20 cellular contexts compared by ENCODE assay signal in the genomic region with DNA sequence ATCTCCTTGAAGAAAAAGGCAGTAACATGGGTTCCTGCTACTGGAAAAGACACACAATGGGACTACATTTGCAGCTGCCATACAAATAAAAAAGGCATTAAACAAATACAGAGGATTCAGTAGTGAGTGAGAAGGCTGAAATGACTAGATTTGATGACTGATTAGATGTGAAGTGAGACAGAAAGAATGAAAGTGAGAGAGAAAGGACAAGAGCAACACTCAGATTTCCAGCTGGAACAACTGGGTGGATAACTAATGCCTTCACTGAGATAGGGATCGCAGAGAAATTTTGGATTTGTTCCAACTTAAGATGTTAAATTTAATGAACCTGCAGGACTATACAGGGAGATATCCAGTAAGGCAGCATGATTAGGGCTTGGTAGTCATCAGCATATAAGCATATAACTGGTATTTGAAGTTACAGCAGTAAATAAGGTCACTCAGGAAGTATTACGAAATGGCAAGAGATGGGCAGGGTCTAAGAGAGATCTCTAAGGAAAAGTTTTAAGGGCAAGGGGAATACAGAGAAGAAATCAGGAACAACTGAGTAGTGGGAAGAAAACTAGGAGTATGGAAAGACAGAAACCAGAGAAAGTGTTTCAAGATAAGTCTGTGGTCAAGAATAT. TPM values are rescaled to one million over a fixed set of nuclear protein-coding genes. Genes with fewer than 3 reads are reported as not detected.
DNase-seq lines count a peak whose midpoint lies in the region; FAIRE-seq and TF ChIP-seq lines count a peak whose summit lies in the region.
"Had no signal": no experiment of that assay in that cellular context is flagged by ENCODE, and none has a peak within 500 bp of the region (broad histone marks: within the 10 kb centered on the region; RNA-seq: fewer than 3 reads in every experiment).

No MANE protein-coding gene starts in this region.

- H3K27ac Mint-ChIP-seq in nephron progenitor cell = peak overlapping the region; percentile 8
- H3K27ac Mint-ChIP-seq in chondrocyte (ENCODE audit: unreplicated experiment) = no peak overlapping the region

- H3K4me1 Mint-ChIP-seq in nephron progenitor cell = peaks cover 15% of the 10 kb centered on the region
- H3K4me1 Mint-ChIP-seq in chondrocyte (ENCODE audit: low read depth) = peaks cover 36% of the 10 kb centered on the region

- peaks cover 12% of the 10 kb centered on the region for H3K36me3 Mint-ChIP-seq in nephron progenitor cell (ENCODE audit: low read depth)
- peaks cover 3% of the 10 kb centered on the region for H3K36me3 Mint-ChIP-seq in chondrocyte (ENCODE audit: low read depth)

- H3K27ac ChIP-seq in BLaER1 treated with 17β-estradiol and CSF1 and Interleukin-3, amounts not matched to agents 10 nM and 100 nM = no peak overlapping the region
- H3K27ac ChIP-seq in tibial artery = no peak overlapping the region
- H3K27ac ChIP-seq: HL-60, spleen had no signal

- peaks cover 35 to 70% (median 55%) of the 10 kb centered on the region in 10 experiments for H3K4me1 ChIP-seq in BLaER1 treated with 17β-estradiol and CSF1 and Interleukin-3, amounts not matched to agents 10 nM and 100 nM
- peaks cover 14% of the 10 kb centered on the region for H3K4me1 ChIP-seq in adipocyte (ENCODE audit: control insufficient read depth, insufficient read depth, low read length)
- H3K4me1 ChIP-seq in tibial artery = peaks cover 0 to 31% (median 16%) of the 10 kb centered on the region in 4 donors

- H3K9ac ChIP-seq in BLaER1 treated with 17β-estradiol and CSF1 and Interleukin-3, amounts not matched to agents 10 nM and 100 nM = peak overlapping the region in 4 of 11 experiments; percentile 9 to 35 (median 12); a peak in 4 of 22 replicates
- H3K9ac ChIP-seq in adipocyte (ENCODE audit: low read length) = peak overlapping the region; percentile 27

- H3K4me2 ChIP-seq in BLaER1 treated with 17β-estradiol and CSF1 and Interleukin-3, amounts not matched to agents 10 nM and 100 nM = peak overlapping the region in 8 of 11 experiments; percentile 47 to 99 (median 68); a peak in 16 of 22 replicates

- no peak for TF ChIP-seq POLR2A in GM12891 (IDR thresholded peaks at IDR 0.05; ENCODE audit: low read depth, low read length)

- peaks cover 29 to 100% (median 98%) of the 10 kb centered on the region in 11 experiments for H4K20me1 ChIP-seq in BLaER1 treated with 17β-estradiol and CSF1 and Interleukin-3, amounts not matched to agents 10 nM and 100 nM

- FAIRE-seq in GM12891 (lab: Jason Lieb, UNC) = peak; percentile 45

- no peaks in the 10 kb centered on the region for H3K9me3 ChIP-seq in BLaER1 treated with 17β-estradiol and CSF1 and Interleukin-3, amounts not matched to agents 10 nM and 100 nM (replicated peaks in 1 of 11)
- no peaks in the 10 kb centered on the region for H3K9me3 ChIP-seq in adipocyte (ENCODE audit: control insufficient read depth, low read length)
- H3K9me3 ChIP-seq in tibial artery = no peaks in the 10 kb centered on the region
- H3K9me3 ChIP-seq: BE2C, HAP-1, spleen had no signal

- H3K9me3 Mint-ChIP-seq in nephron progenitor cell = no peaks in the 10 kb centered on the region
- H3K9me3 Mint-ChIP-seq in chondrocyte (ENCODE audit: low read depth) = no peaks in the 10 kb centered on the region
- H3K9me3 Mint-ChIP-seq: brain had no signal

- peaks cover 9 to 61% (median 36%) of the 10 kb centered on the region in 11 experiments; a peak in 21 of 22 replicates for H3K36me3 ChIP-seq in BLaER1 treated with 17β-estradiol and CSF1 and Interleukin-3, amounts not matched to agents 10 nM and 100 nM
- H3K36me3 ChIP-seq in adipocyte (ENCODE audit: control insufficient read depth, insufficient read depth, low read length, severe bottlenecking) = peaks cover 16% of the 10 kb centered on the region
- peaks cover 0 to 11% (median under 1%) of the 10 kb centered on the region in 3 donors for H3K36me3 ChIP-seq in tibial artery
- H3K36me3 ChIP-seq: BE2C had no signal

- no peaks in the 10 kb centered on the region for H3K27me3 ChIP-seq in BLaER1 treated with 17β-estradiol and CSF1 and Interleukin-3, amounts not matched to agents 10 nM and 100 nM
- H3K27me3 ChIP-seq in adipocyte (replicated peaks; ENCODE audit: control insufficient read depth, insufficient read depth, low read length) (no peaks in the 10 kb centered on the region), tibial artery (no peaks in the 10 kb centered on the region)
- H3K27me3 ChIP-seq: BE2C, spleen had no signal

- intact Hi-C loops in tibial artery (cut with DNase I; ENCODE audit: low total_unique reads) = no loop called here

- H3K4me3 Mint-ChIP-seq in nephron progenitor cell (no peak overlapping the region), chondrocyte (ENCODE audit: unreplicated experiment) (no peak overlapping the region)

- no peaks in the 10 kb centered on the region for H3K27me3 Mint-ChIP-seq in nephron progenitor cell (ENCODE audit: low read depth, poor library complexity)
- H3K27me3 Mint-ChIP-seq in chondrocyte (ENCODE audit: low read depth) = no peaks in the 10 kb centered on the region
- H3K27me3 Mint-ChIP-seq: brain had no signal

- H3K4me3 ChIP-seq in BLaER1 treated with 17β-estradiol and CSF1 and Interleukin-3, amounts not matched to agents 10 nM and 100 nM = peak overlapping the region in 2 of 10 experiments; percentile 14 to 36; a peak in 4 of 20 replicates
- H3K4me3 ChIP-seq in adipocyte (ENCODE audit: low read length) (no peak overlapping the region), tibial artery (no peak overlapping the region)
- H3K4me3 ChIP-seq: HAP-1, spleen had no signal

- no peak for TF ChIP-seq CTCF in nephron progenitor cell (IDR thresholded peaks at IDR 0.05)
- no peak for TF ChIP-seq CTCF in tibial artery (IDR thresholded peaks at IDR 0.05)
- no peak for TF ChIP-seq CTCF in chondrocyte (IDR thresholded peaks at IDR 0.05)

- DNase-seq in GM12891 (ENCODE audit: insufficient read length, low spot score) (no peak), adipocyte (ENCODE audit: low read depth) (peak; percentile 30), nephron progenitor cell (no peak), C1 segment of cervical spinal cord (lab: John Stamatoyannopoulos, UW) (no peak), tibial artery (no peak), chondrocyte (ENCODE audit: low spot score) (no peak)
- DNase-seq: activated CD4-positive, alpha-beta T cell treated with anti-CD3 and anti-CD28 coated beads, Interleukin-2, amount 50 U/mL, for 4 hours; activated effector memory CD4-positive, alpha-beta T cell treated with anti-CD3 and anti-CD28 coated beads, Interleukin-2, amount 50 U/mL, for 16 hours; BE2C; DMS53; effector CD4-positive, alpha-beta T cell; Kasumi-1; NCI-H2029; NCI-H748 treated with DMSO at 0.1 percent for 48 hours; spleen; T1000 had no signal

TF ChIP-seq in GM12891, 5 proteins besides CTCF, POLR2A, EP300 and RAD21:
- TF ChIP-seq POLR2AphosphoS5 (IDR thresholded peaks at IDR 0.05; ENCODE audit: low read depth, low read length) (no peak), POU2F2 (IDR thresholded peaks at IDR 0.05; ENCODE audit: low read depth, low read length) (no peak), TAF1 (IDR thresholded peaks at IDR 0.05; ENCODE audit: low read depth, low read length) (no peak)
TF ChIP-seq in GM12891: peak in this region for 0.

RNA-seq across cellular contexts. Expression of gene OSBPL11, which starts 8.1 kb away (rescaled TPM):
- 4.8 TPM for polyA plus RNA-seq in GM12891 (2012; ENCODE audit: low read depth, missing spikeins)
- 15.0 to 16.2 TPM (median 15.6 TPM) in 3 replicates for total RNA-seq in chondrocyte
